24 cellular contexts compared by ENCODE assay signal in genomic region chr5:1998716-1999317, GRCh38.
A peak's percentile ranks its signal among the peaks of the same experiment; 100 is the strongest.
DNase-seq lines count a peak whose midpoint lies in the region; ATAC-seq and TF ChIP-seq lines count a peak whose summit lies in the region.
"Had no signal": no experiment of that assay in that cellular context is flagged by ENCODE, and none has a peak within 500 bp of the region (broad histone marks: within the 10 kb centered on the region; RNA-seq: fewer than 3 reads in every experiment).

No MANE protein-coding gene starts in this region.

- H3K27ac Mint-ChIP-seq in MCF 10A (ENCODE audit: low read depth, unreplicated experiment) (no peak overlapping the region), osteocyte (ENCODE audit: unreplicated experiment) (no peak overlapping the region)
- no peak overlapping the region for H3K27ac Mint-ChIP-seq in activated T-cell treated with anti-CD3 and anti-CD28 coated beads, Interleukin-2, amount 50 U/mL, for 72 hours
- H3K27ac Mint-ChIP-seq: B cell; CD4-positive, CD25-positive, alpha-beta regulatory T cell had no signal

- no peaks in the 10 kb centered on the region for H3K36me3 ChIP-seq in breast epithelium
- H3K36me3 ChIP-seq: SJCRH30 had no signal

- no peak overlapping the region for H3K4me3 ChIP-seq in breast epithelium
- no peak overlapping the region for H3K4me3 ChIP-seq in epithelial cell of esophagus (ENCODE audit: low read length)
- H3K4me3 ChIP-seq: PC-9, SJCRH30 had no signal

- DNase-seq in breast epithelium (ENCODE audit: low spot score in 2 of 2) (peak in 1 of 2 donors; percentile 69), MCF 10A (ENCODE audit: unreplicated experiment) (no peak), epithelial cell of esophagus (ENCODE audit: low read depth) (peak; percentile 36), osteocyte (ENCODE audit: extremely low spot score, unreplicated experiment) (peak; percentile 34), activated gamma-delta T cell (lab: John Stamatoyannopoulos, UW) (no peak)
- DNase-seq in activated CD4-positive, alpha-beta T cell treated with anti-CD3 and anti-CD28 coated beads, Interleukin-2, amount 50 U/mL, for 4 hours, result no peak
- no peak for DNase-seq in activated T-cell treated with anti-CD3 and anti-CD28 coated beads, Interleukin-2, amount 50 U/mL, for 1 hour
- DNase-seq in activated T-cell treated with anti-CD3 and anti-CD28 coated beads, Interleukin-2, amount 50 U/mL, for 72 hours, result no peak
- DNase-seq: CD4-positive, CD25-positive, alpha-beta regulatory T cell; DMS153; H7; MM.1S; NCI-H1048; NCI-H1417 treated with DMSO at 0.1 percent for 48 hours; NCI-H1694 treated with DMSO at 0.1 percent for 48 hours; NCI-H2081; NCI-H2227 treated with DMSO at 0.1 percent for 48 hours; NCI-H526 treated with DMSO at 0.1 percent for 48 hours; PC-9; SJCRH30 had no signal

- H3K4me1 Mint-ChIP-seq in MCF 10A (ENCODE audit: insufficient read depth, unreplicated experiment), result peaks cover 8% of the 10 kb centered on the region
- no peaks in the 10 kb centered on the region for H3K4me1 Mint-ChIP-seq in osteocyte (ENCODE audit: unreplicated experiment)
- no peaks in the 10 kb centered on the region for H3K4me1 Mint-ChIP-seq in activated T-cell treated with anti-CD3 and anti-CD28 coated beads, Interleukin-2, amount 50 U/mL, for 72 hours (ENCODE audit: low read depth)
- H3K4me1 Mint-ChIP-seq: B cell had no signal

- ATAC-seq in activated T-cell treated with anti-CD3 and anti-CD28 coated beads, Interleukin-2, amount 50 U/mL, for 72 hours (replicated peaks in 1 of 2), result no peak
- ATAC-seq: HepG2, Right ventricle myocardium inferior had no signal

- H3K9me3 Mint-ChIP-seq in MCF 10A (ENCODE audit: unreplicated experiment), result peaks cover 14% of the 10 kb centered on the region
- H3K9me3 Mint-ChIP-seq in osteocyte (ENCODE audit: unreplicated experiment), result peaks cover 20% of the 10 kb centered on the region
- H3K9me3 Mint-ChIP-seq in activated T-cell treated with anti-CD3 and anti-CD28 coated beads, Interleukin-2, amount 50 U/mL, for 72 hours, result peaks cover 8 to 11% of the 10 kb centered on the region in 2 donors

- intact Hi-C loops in breast epithelium (cut with DNase I; ENCODE audit: low total_unique reads) (no loop called here), MCF 10A (cut with micrococcal nuclease) (no loop called here)

- H3K9me3 ChIP-seq in breast epithelium, result no peaks in the 10 kb centered on the region
- H3K9me3 ChIP-seq: SJCRH30 had no signal

- peaks cover 30% of the 10 kb centered on the region for H3K27me3 Mint-ChIP-seq in MCF 10A (ENCODE audit: insufficient read depth, unreplicated experiment)
- no peaks in the 10 kb centered on the region for H3K27me3 Mint-ChIP-seq in osteocyte (ENCODE audit: unreplicated experiment)
- H3K27me3 Mint-ChIP-seq in activated T-cell treated with anti-CD3 and anti-CD28 coated beads, Interleukin-2, amount 50 U/mL, for 72 hours (ENCODE audit: low read depth), result peaks cover 15% of the 10 kb centered on the region
- H3K27me3 Mint-ChIP-seq: CD4-positive, CD25-positive, alpha-beta regulatory T cell had no signal

- POLR2A ChIA-PET in MCF 10A (lab: Yijun Ruan, JAX), result no interaction called here

- no peak overlapping the region for H3K4me3 Mint-ChIP-seq in MCF 10A (ENCODE audit: unreplicated experiment)
- H3K4me3 Mint-ChIP-seq in osteocyte (ENCODE audit: unreplicated experiment), result no peak overlapping the region
- no peak overlapping the region for H3K4me3 Mint-ChIP-seq in activated T-cell treated with anti-CD3 and anti-CD28 coated beads, Interleukin-2, amount 50 U/mL, for 72 hours
- H3K4me3 Mint-ChIP-seq: B cell; CD4-positive, CD25-positive, alpha-beta regulatory T cell had no signal

- H3K36me3 Mint-ChIP-seq in MCF 10A (ENCODE audit: insufficient read depth, unreplicated experiment), result peaks cover 5% of the 10 kb centered on the region
- H3K36me3 Mint-ChIP-seq in osteocyte (ENCODE audit: unreplicated experiment), result no peaks in the 10 kb centered on the region
- peaks cover 0 to 6% of the 10 kb centered on the region in 2 donors for H3K36me3 Mint-ChIP-seq in activated T-cell treated with anti-CD3 and anti-CD28 coated beads, Interleukin-2, amount 50 U/mL, for 72 hours (ENCODE audit: insufficient read depth in 2 of 2)
- H3K36me3 Mint-ChIP-seq: CD4-positive, CD25-positive, alpha-beta regulatory T cell had no signal

- CTCF ChIA-PET in MCF 10A (lab: Yijun Ruan, JAX), result interaction anchor here (0.6 to 0.9 kb wide), 3 partner anchors 18 to 1345 kb away, joined by 3 to 4 read pairs (median 4); no protein-coding TSS in a partner anchor

- BruUV-seq in MCF 10A (replicated peaks; lab: Mats Ljungman, UMichigan), result no TSS peak

- TF ChIP-seq CTCF in breast epithelium (IDR thresholded peaks at IDR 0.05) (no peak), MCF 10A (IDR thresholded peaks at IDR 0.05; ENCODE audit: unreplicated experiment) (no peak), epithelial cell of esophagus (IDR thresholded peaks at IDR 0.05; ENCODE audit: insufficient read depth, low read depth, low read length, missing control alignments) (no peak), osteocyte (IDR thresholded peaks at IDR 0.05) (no peak)

- H3K4me1 ChIP-seq in breast epithelium, result no peaks in the 10 kb centered on the region
- H3K4me1 ChIP-seq: SJCRH30 had no signal

- peak overlapping the region; percentile 63 to 83 for H3K27ac ChIP-seq in breast epithelium
- H3K27ac ChIP-seq: 22Rv1, PC-9, SJCRH30 had no signal

- TF ChIP-seq POLR2A in breast epithelium (IDR thresholded peaks at IDR 0.05), result no peak

- H3K27me3 ChIP-seq in breast epithelium, result no peaks in the 10 kb centered on the region
- H3K27me3 ChIP-seq: SJCRH30 had no signal

Comparison
In these comparisons a context has a peak if more than half of its experiments do, and no peak if none do; other contexts are left out.
1. DNase-seq: peak in epithelial cell of esophagus (single experiment) and osteocyte (single experiment); none in MCF 10A (single experiment), activated CD4-positive, alpha-beta T cell treated with anti-CD3 and anti-CD28 coated beads, Interleukin-2, amount 50 U/mL, for 4 hours (0 of 2), activated gamma-delta T cell (single experiment), activated T-cell treated with anti-CD3 and anti-CD28 coated beads, Interleukin-2, amount 50 U/mL, for 1 hour (single experiment) and activated T-cell treated with anti-CD3 and anti-CD28 coated beads, Interleukin-2, amount 50 U/mL, for 72 hours (0 of 2).